In the genomic region with DNA sequence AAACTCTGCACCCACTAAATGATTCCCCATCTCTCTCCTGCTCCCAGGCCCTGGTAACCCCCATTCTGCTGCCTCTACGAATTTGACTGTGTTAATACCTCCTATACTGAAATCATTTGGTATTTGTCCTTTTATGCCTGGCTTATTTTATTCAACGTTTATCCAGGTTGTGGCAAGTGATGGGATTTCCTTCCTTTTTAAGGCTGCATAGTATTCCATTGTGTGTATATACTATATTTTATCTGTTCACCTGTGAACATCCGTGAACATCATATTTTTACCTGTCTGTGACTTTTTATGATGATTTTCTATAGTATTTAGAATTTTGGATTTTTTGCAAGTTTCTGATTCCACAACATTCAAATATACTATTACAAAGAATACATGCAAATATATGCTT, we compare ENCODE assay signal across 36 cellular contexts. TPM values are rescaled to one million over a fixed set of nuclear protein-coding genes. Genes with fewer than 3 reads are reported as not detected.
"Had no signal": no experiment of that assay in that cellular context is flagged by ENCODE, and none has a peak within 500 bp of the region (broad histone marks: within the 10 kb centered on the region; RNA-seq: fewer than 3 reads in every experiment).

No MANE protein-coding gene starts in this region.

- H3K36me3 ChIP-seq: MG63 had no signal

- H3K4me3 ChIP-seq: MG63 had no signal

- H3K27me3 ChIP-seq: MG63 had no signal

- DNase-seq: Karpas-422, Kasumi-1, MG63, MM.1S, MV-4-11, NCI-H1048, NCI-H1092, NCI-H1092 treated with DMSO at 0.1 percent for 48 hours, NCI-H1105, NCI-H1105 treated with DMSO at 0.1 percent for 48 hours, NCI-H1417, NCI-H1417 treated with DMSO at 0.1 percent for 48 hours, NCI-H1436, NCI-H1436 treated with DMSO at 0.1 percent for 48 hours, NCI-H146, NCI-H1694, NCI-H1694 treated with DMSO at 0.1 percent for 48 hours, NCI-H187, NCI-H187 treated with DMSO at 0.1 percent for 48 hours, NCI-H1930, NCI-H2029, NCI-H2029 treated with DMSO at 0.1 percent for 48 hours, NCI-H2081, NCI-H2081 treated with DMSO at 0.1 percent for 48 hours, NCI-H2107, NCI-H2171, NCI-H2171 treated with DMSO at 0.1 percent for 48 hours, NCI-H2227 treated with DMSO at 0.1 percent for 48 hours, NCI-H226, NCI-H345, NCI-H446, NCI-H446 treated with DMSO at 0.1 percent for 48 hours, NCI-H510A, NCI-H510A treated with DMSO at 0.1 percent for 48 hours, NCI-H524 had no signal

RNA-seq across cellular contexts. Expression of a gene that starts 57.2 kb away (rescaled TPM):
- total RNA-seq: M059J had no signal
